In the genomic region with DNA sequence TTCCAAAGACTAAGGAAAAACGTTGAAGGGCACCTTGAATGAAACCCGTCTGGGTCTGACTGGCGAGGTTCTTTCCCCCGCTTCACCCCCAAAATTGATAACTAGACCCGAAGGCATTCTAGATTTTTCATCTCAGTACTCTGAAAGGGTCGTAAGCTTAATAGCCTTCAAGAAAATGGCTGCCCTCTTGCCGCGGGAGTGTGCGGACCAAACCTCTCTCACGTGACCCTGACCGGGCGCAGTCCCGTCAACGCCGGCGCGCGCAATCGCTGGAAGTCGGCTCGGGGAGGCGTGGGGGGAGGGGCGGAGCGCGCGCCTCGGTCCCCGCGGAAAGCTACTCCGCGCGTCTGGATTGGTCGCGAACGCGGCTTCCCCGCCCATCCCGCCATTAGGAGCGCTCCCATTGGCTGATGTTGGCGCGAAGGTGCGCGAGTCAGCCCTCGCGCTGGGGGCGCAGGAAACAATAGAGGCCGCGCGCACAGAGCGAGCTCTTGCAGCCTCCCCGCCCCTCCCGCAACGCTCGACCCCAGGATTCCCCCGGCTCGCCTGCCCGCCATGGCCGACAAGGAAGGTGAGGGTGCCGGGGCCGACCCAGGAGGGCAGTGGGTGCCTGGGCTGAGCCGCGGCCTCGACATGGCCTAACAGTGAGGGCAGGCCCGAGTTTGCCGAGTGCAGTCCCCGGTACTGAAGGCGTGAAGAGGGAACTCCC, we compare ENCODE assay signal across 8 cellular contexts. TPM values are rescaled to one million over a fixed set of nuclear protein-coding genes. Genes with fewer than 3 reads are reported as not detected.
DNase-seq lines count a peak whose midpoint lies in the region; ATAC-seq and TF ChIP-seq lines count a peak whose summit lies in the region.

Gene RBBP4, plus strand, starts transcription at position 457 of the 709 bp plus-strand sequence. Its CDS starts 99 bp downstream, at position 556.

- no peaks in the 10 kb centered on the region for H3K27me3 ChIP-seq in effector memory CD4-positive, alpha-beta T cell (replicated peaks; ENCODE audit: control insufficient read depth, insufficient read depth, low read length, poor library complexity, severe bottlenecking)

- H3K9me3 Mint-ChIP-seq in memory B cell: no peaks in the 10 kb centered on the region

- CTCF ChIA-PET in activated CD8-positive, alpha-beta memory T cell treated with anti-CD3 and anti-CD28 coated beads for 36 hours (lab: Charles Lee): interaction anchor here (0.6 to 1.7 kb wide), 3 partner anchors 23 to 176 kb away, joined by 3 to 7 read pairs (median 6); no protein-coding TSS in a partner anchor

- peak; percentile 77 for ATAC-seq in memory B cell (ENCODE audit: low read depth)

- TF ChIP-seq CTCF in GM20000 (IDR thresholded peaks at IDR 0.05; ENCODE audit: extremely low read depth, missing control alignments): no peak

- peaks cover 20% of the 10 kb centered on the region for H3K4me1 ChIP-seq in effector memory CD4-positive, alpha-beta T cell (ENCODE audit: control insufficient read depth, insufficient read depth, low read length, poor library complexity, severe bottlenecking)

- no peaks in the 10 kb centered on the region for H3K27me3 Mint-ChIP-seq in memory B cell

- H3K27ac Mint-ChIP-seq in memory B cell: peak within 1 kb of the TSS; percentile 97

- POLR2A ChIA-PET in activated CD8-positive, alpha-beta memory T cell treated with anti-CD3 and anti-CD28 coated beads for 36 hours (lab: Charles Lee): interaction anchor here (0.5 to 1.5 kb wide), 12 partner anchors 27 to 699 kb away, joined by 3 to 13 read pairs (median 4); partner anchors contain the start of gene HDAC1

- peak within 1 kb of the TSS; percentile 96 for H3K4me3 Mint-ChIP-seq in memory B cell

- peak; percentile 96 for DNase-seq in CMK (ENCODE audit: low read depth)
- peak; percentile 97 for DNase-seq in GM20000 (ENCODE audit: low spot score)
- peak; percentile 97 for DNase-seq in HT-29 (ENCODE audit: low spot score)
- peak; percentile 93 to 96 for DNase-seq in NOMO-1 (lab: John Stamatoyannopoulos, UW; ENCODE audit: unreplicated experiment in 2 of 2)
- DNase-seq in effector memory CD4-positive, alpha-beta T cell: peak; percentile 95 to 97 (median 97)
- peak; percentile 96 to 98 for DNase-seq in memory B cell (ENCODE audit: low spot score in 2 of 2)
- DNase-seq in stimulated activated CD8-positive, alpha-beta memory T cell treated with anti-CD3 and anti-CD28 coated beads, Interleukin-12 subunit alpha, Interleukin-12 subunit beta, amount 100 ng/mL, for 24 hours (ENCODE audit: extremely low read depth): peak; percentile 94

- H3K36me3 ChIP-seq in effector memory CD4-positive, alpha-beta T cell (ENCODE audit: control insufficient read depth, insufficient read depth, low read length): peaks cover 4% of the 10 kb centered on the region

- peak within 1 kb of the TSS; percentile 92 for H3K27ac ChIP-seq in effector memory CD4-positive, alpha-beta T cell (ENCODE audit: insufficient read depth, low read length, poor library complexity, severe bottlenecking)

- peak within 1 kb of the TSS; percentile 68 for H3K4me3 ChIP-seq in effector memory CD4-positive, alpha-beta T cell (ENCODE audit: insufficient read depth, low read depth, low read length, poor library complexity, severe bottlenecking)

- H3K4me1 Mint-ChIP-seq in memory B cell: peaks cover 27% of the 10 kb centered on the region

- no peaks in the 10 kb centered on the region for H3K9me3 ChIP-seq in effector memory CD4-positive, alpha-beta T cell (ENCODE audit: control insufficient read depth, low read length)

- H3K36me3 Mint-ChIP-seq in memory B cell: peaks cover 13% of the 10 kb centered on the region

RNA-seq across cellular contexts. Expression of gene RBBP4, which starts in this region (rescaled TPM):
- total RNA-seq in HT-29 (2014; rRNA removed; shearing (Covaris generic)): 109 and 126 TPM in 2 replicates
- total RNA-seq in activated CD8-positive, alpha-beta memory T cell treated with anti-CD3 and anti-CD28 coated beads for 36 hours: 100 to 1,000 TPM; 295 to 302 TPM

Comparison
In these comparisons a context has a peak if more than half of its experiments do, and no peak if none do; other contexts are left out.
1. Peak in every context shown above with its lines: DNase-seq, ATAC-seq, H3K4me3 ChIP-seq and H3K27ac ChIP-seq.